ENCODE assay signal across 15 cellular contexts in the genomic region with DNA sequence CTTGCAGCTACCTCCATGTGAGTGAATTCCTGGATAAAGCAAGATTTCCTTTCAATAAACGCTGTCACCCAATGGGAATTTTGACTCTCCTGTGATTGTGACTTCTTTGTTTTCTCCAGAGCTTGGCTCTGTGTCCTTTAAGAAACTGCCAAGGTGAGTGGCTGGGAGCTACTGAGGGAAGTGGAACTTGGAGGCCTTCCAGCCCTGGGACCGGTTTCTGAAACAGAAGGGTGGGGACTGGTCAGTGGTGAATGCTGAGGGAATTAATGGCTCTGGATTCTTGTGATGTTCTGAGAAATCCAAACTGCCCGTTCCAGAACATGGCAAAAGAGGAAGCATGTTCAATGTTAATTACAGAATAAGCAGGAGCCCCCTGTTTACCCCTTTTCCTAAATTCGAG. TPM values are rescaled to one million over a fixed set of nuclear protein-coding genes. Genes with fewer than 3 reads are reported as not detected.
DNase-seq lines count a peak whose midpoint lies in the region; ATAC-seq, FAIRE-seq and TF ChIP-seq lines count a peak whose summit lies in the region.
"Had no signal": no experiment of that assay in that cellular context is flagged by ENCODE, and none has a peak within 500 bp of the region (broad histone marks: within the 10 kb centered on the region; RNA-seq: fewer than 3 reads in every experiment).

No MANE protein-coding gene starts in this region.

- H3K9ac ChIP-seq in HCT116 (ENCODE audit: low read length), result no peak overlapping the region

- no peaks in the 10 kb centered on the region for H4K20me1 ChIP-seq in HCT116 (ENCODE audit: insufficient read depth)

- no peaks in the 10 kb centered on the region for H3K36me3 Mint-ChIP-seq in activated CD4-positive, alpha-beta memory T cell treated with anti-CD3 and anti-CD28 coated beads, Interleukin-2, amount 10 ng/mL, durations not matched to agents 7 days and 5 days (ENCODE audit: low read depth)
- H3K36me3 Mint-ChIP-seq: activated naive CD4-positive, alpha-beta T cell treated with anti-CD3 and anti-CD28 coated beads, Interleukin-2, amount 50 U/mL, for 72 hours; natural killer cell treated with Interleukin-12 subunit alpha and Interleukin-12 subunit beta and Interleukin-15 and Interleukin-18, amount 100 ng/mL, for 72 hours had no signal

- TF ChIP-seq RAD21 in HCT116 (IDR thresholded peaks at IDR 0.05; ENCODE audit: low read depth), result no peak

- in situ Hi-C loops in gastrocnemius medialis (cut with MboI; ENCODE audit: low sequenced_read_pairs in 4 of 4), result loop anchor here (10.0 to 25.0 kb wide), 5 partner anchors 94 to 512 kb away; partner anchors contain the start of gene ALDH1A2 (in 1 of the 4)

- CTCF ChIA-PET in HCT116 (lab: Charles Lee), result interaction anchor here (1.3 to 4.0 kb wide), 2 partner anchors 8 to 11 kb away, joined by 3 to 22 read pairs; no protein-coding TSS in a partner anchor
- CTCF ChIA-PET in activated CD4-positive, alpha-beta memory T cell treated with anti-CD3 and anti-CD28 coated beads, Interleukin-2, amount 10 ng/mL, durations not matched to agents 7 days and 5 days (lab: Charles Lee), result interaction anchor here (0.8 kb wide), 1 partner anchor 9 kb away, joined by 3 read pairs; no protein-coding TSS in a partner anchor

- H3K4me3 Mint-ChIP-seq in activated CD4-positive, alpha-beta memory T cell treated with anti-CD3 and anti-CD28 coated beads, Interleukin-2, amount 10 ng/mL, durations not matched to agents 7 days and 5 days, result no peak overlapping the region
- H3K4me3 Mint-ChIP-seq: B cell; natural killer cell treated with Interleukin-12 subunit alpha and Interleukin-12 subunit beta and Interleukin-15 and Interleukin-18, amount 100 ng/mL, for 72 hours had no signal

- POLR2A ChIA-PET in HCT116 (lab: Charles Lee), result no interaction called here
- POLR2A ChIA-PET in activated CD4-positive, alpha-beta memory T cell treated with anti-CD3 and anti-CD28 coated beads, Interleukin-2, amount 10 ng/mL, durations not matched to agents 7 days and 5 days (lab: Charles Lee), result no interaction called here

- H3K9me3 Mint-ChIP-seq in activated CD4-positive, alpha-beta memory T cell treated with anti-CD3 and anti-CD28 coated beads, Interleukin-2, amount 10 ng/mL, durations not matched to agents 7 days and 5 days, result no peaks in the 10 kb centered on the region
- H3K9me3 Mint-ChIP-seq: activated naive CD4-positive, alpha-beta T cell treated with anti-CD3 and anti-CD28 coated beads, Interleukin-2, amount 50 U/mL, for 72 hours; natural killer cell treated with Interleukin-12 subunit alpha and Interleukin-12 subunit beta and Interleukin-15 and Interleukin-18, amount 100 ng/mL, for 72 hours had no signal

- RAD21 ChIA-PET in HCT116 (lab: Charles Lee; ENCODE audit: low non-redundant PET in 1 of 2, low total read pairs in 2 of 2, uncharacterized antibody in 2 of 2, unreplicated experiment in 2 of 2), result no interaction called here

- no peak overlapping the region for H3K27ac Mint-ChIP-seq in activated CD4-positive, alpha-beta memory T cell treated with anti-CD3 and anti-CD28 coated beads, Interleukin-2, amount 10 ng/mL, durations not matched to agents 7 days and 5 days
- H3K27ac Mint-ChIP-seq: activated naive CD4-positive, alpha-beta T cell treated with anti-CD3 and anti-CD28 coated beads, Interleukin-2, amount 50 U/mL, for 72 hours; B cell; natural killer cell treated with Interleukin-12 subunit alpha and Interleukin-12 subunit beta and Interleukin-15 and Interleukin-18, amount 100 ng/mL, for 72 hours had no signal

- no peak for DNase-seq in HCT116 (ENCODE audit: low read depth, low spot score)
- DNase-seq in bronchial epithelial cell (ENCODE audit: low read depth), result peak; percentile 13
- peak; percentile 24 for DNase-seq in kidney tubule cell (ENCODE audit: low spot score)
- DNase-seq in gastrocnemius medialis, result peak; percentile 33 to 44
- DNase-seq in activated naive CD4-positive, alpha-beta T cell (lab: John Stamatoyannopoulos, UW), result no peak
- no peak for DNase-seq in activated CD4-positive, alpha-beta memory T cell treated with anti-CD3 and anti-CD28 coated beads, Interleukin-2, amount 10 ng/mL, durations not matched to agents 7 days and 5 days
- DNase-seq: effector CD8-positive, alpha-beta T cell; NCI-H146; stimulated activated CD4-positive, alpha-beta T cell treated with anti-CD3 and anti-CD28 coated beads, Interleukin-4, amount 100 ng/mL, for 24 hours had no signal

- H3K4me3 ChIP-seq in HCT116 (replicated peaks in 1 of 2; ENCODE audit: low read depth in 1 of 2, low read length in 2 of 2), result no peak overlapping the region
- no peak overlapping the region for H3K4me3 ChIP-seq in bronchial epithelial cell (ENCODE audit: low read depth, low read length)
- no peak overlapping the region for H3K4me3 ChIP-seq in gastrocnemius medialis
- H3K4me3 ChIP-seq: thoracic aorta had no signal

- no peak for FAIRE-seq in bronchial epithelial cell (lab: Jason Lieb, UNC)

- intact Hi-C loops in HCT116 (cut with micrococcal nuclease) (no loop called here), gastrocnemius medialis (cut with DNase I; ENCODE audit: low total_unique reads) (loop anchor here (10.0 kb wide), 1 partner anchor 514 kb away; the partner anchor contains the start of gene ALDH1A2)

- peaks cover 31 to 41% of the 10 kb centered on the region in 2 experiments for H3K4me1 ChIP-seq in HCT116 (ENCODE audit: control insufficient read depth in 1 of 2, insufficient read depth in 2 of 2, low read length in 2 of 2)
- H3K4me1 ChIP-seq in gastrocnemius medialis, result peaks cover 25 to 34% of the 10 kb centered on the region in 2 donors

- no peak for TF ChIP-seq POLR2A in HCT116 (IDR thresholded peaks at IDR 0.05; ENCODE audit: borderline replicate concordance, extremely low read depth, insufficient read depth, insufficient read length)
- TF ChIP-seq POLR2A in gastrocnemius medialis (IDR thresholded peaks at IDR 0.05), result no peak

- ATAC-seq in HCT116 (no peak), gastrocnemius medialis (peak; percentile 25 to 30), GM21515 (IDR thresholded peaks at IDR 0.05; ENCODE audit: unreplicated experiment) (no peak), HG02588 (IDR thresholded peaks at IDR 0.05; ENCODE audit: unreplicated experiment) (no peak)
- ATAC-seq: activated naive CD4-positive, alpha-beta T cell treated with anti-CD3 and anti-CD28 coated beads, Interleukin-2, amount 50 U/mL, for 72 hours; natural killer cell treated with Interleukin-12 subunit alpha and Interleukin-12 subunit beta and Interleukin-15 and Interleukin-18, amount 100 ng/mL, for 72 hours had no signal

- H3K27ac ChIP-seq in HCT116 (ENCODE audit: low read depth, low read length) (no peak overlapping the region), gastrocnemius medialis (peak overlapping the region; percentile 71 to 84 (median 78))
- H3K27ac ChIP-seq: thoracic aorta had no signal

- no TSS peak for BruUV-seq in HCT116 (replicated peaks; lab: Mats Ljungman, UMichigan)

- no peaks in the 10 kb centered on the region for H3K9me2 ChIP-seq in HCT116 (ENCODE audit: insufficient read depth)

- H3K79me2 ChIP-seq in HCT116 (ENCODE audit: insufficient read depth, low read length), result no peaks in the 10 kb centered on the region

- no peaks in the 10 kb centered on the region for H3K9me3 ChIP-seq in HCT116 (ENCODE audit: control insufficient read depth in 1 of 2, insufficient read depth in 1 of 2, low read depth in 1 of 2, low read length in 2 of 2)
- H3K9me3 ChIP-seq in gastrocnemius medialis, result no peaks in the 10 kb centered on the region
- H3K9me3 ChIP-seq: thoracic aorta had no signal

- H3K27me3 Mint-ChIP-seq in activated CD4-positive, alpha-beta memory T cell treated with anti-CD3 and anti-CD28 coated beads, Interleukin-2, amount 10 ng/mL, durations not matched to agents 7 days and 5 days, result no peaks in the 10 kb centered on the region

- H3K4me2 ChIP-seq in HCT116 (ENCODE audit: low read length), result peak overlapping the region; percentile 77

- H2AFZ ChIP-seq in HCT116 (ENCODE audit: low read depth, low read length, poor library complexity, severe bottlenecking), result no peak overlapping the region

- no peaks in the 10 kb centered on the region for H3K27me3 ChIP-seq in HCT116 (ENCODE audit: insufficient read depth, low read length)
- peaks cover 1% of the 10 kb centered on the region for H3K27me3 ChIP-seq in bronchial epithelial cell (ENCODE audit: control insufficient read depth, insufficient read depth, low read length)
- H3K27me3 ChIP-seq in gastrocnemius medialis, result no peaks in the 10 kb centered on the region

- no peak for TF ChIP-seq CTCF in HCT116 (IDR thresholded peaks at IDR 0.05 in 2 of 3, conservative IDR thresholded peaks at IDR 0.05 in 1 of 3; ENCODE audit: borderline replicate concordance in 1 of 3, insufficient read depth in 1 of 3, low read depth in 2 of 3, low read length in 2 of 3)
- TF ChIP-seq CTCF in bronchial epithelial cell (IDR thresholded peaks at IDR 0.05; ENCODE audit: insufficient read depth, low read length, severe bottlenecking), result no peak
- TF ChIP-seq CTCF in gastrocnemius medialis (IDR thresholded peaks at IDR 0.05 in 4 of 5, conservative IDR thresholded peaks at IDR 0.05 in 1 of 5), result no peak

- no peaks in the 10 kb centered on the region for H3K4me1 Mint-ChIP-seq in activated CD4-positive, alpha-beta memory T cell treated with anti-CD3 and anti-CD28 coated beads, Interleukin-2, amount 10 ng/mL, durations not matched to agents 7 days and 5 days
- H3K4me1 Mint-ChIP-seq: B cell had no signal

- H3K36me3 ChIP-seq in HCT116 (ENCODE audit: control insufficient read depth in 1 of 2, insufficient read depth in 2 of 2, low read length in 2 of 2) (no peaks in the 10 kb centered on the region), bronchial epithelial cell (ENCODE audit: control insufficient read depth, insufficient read depth, low read length) (no peaks in the 10 kb centered on the region), gastrocnemius medialis (no peaks in the 10 kb centered on the region)

TF ChIP-seq in HCT116, 20 proteins besides CTCF, POLR2A, EP300 and RAD21 (continues in another document):
- no peak for TF ChIP-seq YY1 (IDR thresholded peaks at IDR 0.05; ENCODE audit: extremely low read depth, insufficient replicate concordance, low read depth, low read length)

RNA-seq across cellular contexts. Expression of gene MYZAP, which starts 41.1 kb away (rescaled TPM):
- total RNA-seq in HCT116 (2021; ENCODE audit: unreplicated experiment) (5.8 TPM), bronchial epithelial cell (2.4 and 4.2 TPM in 2 replicates), gastrocnemius medialis (1 to 10 TPM; 1.3 to 9.4 (median 1.4) TPM)
- polyA plus RNA-seq in HCT116 (2012), result 3.9 and 4.8 TPM in 2 replicates
- total RNA-seq in activated CD4-positive, alpha-beta memory T cell treated with anti-CD3 and anti-CD28 coated beads, Interleukin-2, amount 10 ng/mL, durations not matched to agents 7 days and 5 days, result under 1 TPM in 1 of 2 experiments, not detected in 1; 0.18 TPM
- total RNA-seq: natural killer cell treated with Interleukin-12 subunit alpha and Interleukin-12 subunit beta and Interleukin-15 and Interleukin-18, amount 100 ng/mL, for 72 hours had no signal

Comparison
In these comparisons a context has a peak if more than half of its experiments do, and no peak if none do; other contexts are left out.
1. ATAC-seq: peak in gastrocnemius medialis (2 of 2); none in HCT116 (single experiment), GM21515 (single experiment) and HG02588 (single experiment).
2. DNase-seq: peak in bronchial epithelial cell (single experiment), kidney tubule cell (single experiment) and gastrocnemius medialis (2 of 2); none in HCT116 (single experiment), activated naive CD4-positive, alpha-beta T cell (0 of 4) and activated CD4-positive, alpha-beta memory T cell treated with anti-CD3 and anti-CD28 coated beads, Interleukin-2, amount 10 ng/mL, durations not matched to agents 7 days and 5 days (single experiment).